ENCODE assay signal across 27 cellular contexts in the genomic region with DNA sequence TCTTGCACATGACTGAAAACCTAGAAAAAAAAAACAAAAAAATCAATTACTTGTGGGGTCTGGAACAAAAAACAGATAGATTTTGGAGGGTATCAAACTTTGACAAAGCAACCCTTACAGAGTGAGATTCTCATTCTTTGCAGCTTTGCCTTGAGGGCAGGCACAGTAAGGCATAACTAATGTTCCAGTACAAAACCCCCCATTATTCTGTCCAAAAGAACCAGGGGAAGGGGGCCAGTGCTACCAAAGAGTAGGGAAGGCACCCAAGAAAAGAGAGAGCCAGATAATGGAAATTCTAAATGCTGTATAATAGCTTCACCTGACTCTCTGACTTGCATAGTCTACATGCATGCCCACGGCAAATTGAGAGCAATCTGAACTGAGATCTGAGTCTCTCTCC. TPM values are rescaled to one million over a fixed set of nuclear protein-coding genes. Genes with fewer than 3 reads are reported as not detected.
DNase-seq lines count a peak whose midpoint lies in the region; ATAC-seq and TF ChIP-seq lines count a peak whose summit lies in the region.
"Had no signal": no experiment of that assay in that cellular context is flagged by ENCODE, and none has a peak within 500 bp of the region (broad histone marks: within the 10 kb centered on the region; RNA-seq: fewer than 3 reads in every experiment).

No MANE protein-coding gene starts in this region.

- H3K27ac ChIP-seq in neural progenitor cell (peak overlapping the region; percentile 12), thyroid gland (no peak overlapping the region)
- H3K27ac ChIP-seq: 22Rv1, colonic mucosa, KMS-11, parathyroid adenoma, SJSA1 had no signal

- H3K9me3 Mint-ChIP-seq in activated naive CD8-positive, alpha-beta T cell treated with anti-CD3 and anti-CD28 coated beads for 36 hours, result peaks cover 22% of the 10 kb centered on the region
- H3K9me3 Mint-ChIP-seq in neural progenitor cell, result peaks cover 28% of the 10 kb centered on the region
- H3K9me3 Mint-ChIP-seq: effector memory CD8-positive, alpha-beta T cell had no signal

- TF ChIP-seq POLR2A in thyroid gland (IDR thresholded peaks at IDR 0.05), result no peak

- peaks cover 46% of the 10 kb centered on the region for H3K4me1 Mint-ChIP-seq in activated naive CD8-positive, alpha-beta T cell treated with anti-CD3 and anti-CD28 coated beads for 36 hours
- peaks cover 4% of the 10 kb centered on the region for H3K4me1 Mint-ChIP-seq in neural progenitor cell

- no peak overlapping the region for H2AFZ ChIP-seq in neural progenitor cell (replicated peaks)
- H2AFZ ChIP-seq: parathyroid adenoma had no signal

- intact Hi-C loops in thyroid gland (cut with DNase I), result no loop called here

- H3K9me3 ChIP-seq in neural progenitor cell (ENCODE audit: low read depth) (peaks cover 7% of the 10 kb centered on the region), thyroid gland (no peaks in the 10 kb centered on the region)
- H3K9me3 ChIP-seq: colonic mucosa, SJSA1 had no signal

- no peak overlapping the region for H3K4me3 Mint-ChIP-seq in activated naive CD8-positive, alpha-beta T cell treated with anti-CD3 and anti-CD28 coated beads for 36 hours
- no peak overlapping the region for H3K4me3 Mint-ChIP-seq in neural progenitor cell
- H3K4me3 Mint-ChIP-seq: activated CD4-positive, alpha-beta memory T cell treated with anti-CD3 and anti-CD28 coated beads, Interleukin-2, amount 10 ng/mL, durations not matched to agents 7 days and 5 days; CD8-positive, alpha-beta memory T cell; effector memory CD8-positive, alpha-beta T cell; nephron progenitor cell had no signal

- ATAC-seq in HG03354 (IDR thresholded peaks at IDR 0.05; ENCODE audit: poor library complexity, severe bottlenecking, unreplicated experiment), result peak; percentile 7
- ATAC-seq in GM21723 (IDR thresholded peaks at IDR 0.05; ENCODE audit: unreplicated experiment), result no peak
- ATAC-seq: effector memory CD8-positive, alpha-beta T cell; heart left ventricle; right cardiac atrium had no signal

- H3K4me1 ChIP-seq in neural progenitor cell (peaks cover 11% of the 10 kb centered on the region), thyroid gland (no peaks in the 10 kb centered on the region)
- H3K4me1 ChIP-seq: colonic mucosa, SJSA1 had no signal

- peaks cover 57% of the 10 kb centered on the region for H3K79me2 ChIP-seq in neural progenitor cell (ENCODE audit: low read depth)

- H3F3A ChIP-seq in neural progenitor cell (ENCODE audit: low read depth), result no peaks in the 10 kb centered on the region

- H3K27me3 Mint-ChIP-seq in activated naive CD8-positive, alpha-beta T cell treated with anti-CD3 and anti-CD28 coated beads for 36 hours, result no peaks in the 10 kb centered on the region
- no peaks in the 10 kb centered on the region for H3K27me3 Mint-ChIP-seq in neural progenitor cell (ENCODE audit: insufficient read depth, low read depth)
- H3K27me3 Mint-ChIP-seq: activated CD4-positive, alpha-beta memory T cell treated with anti-CD3 and anti-CD28 coated beads, Interleukin-2, amount 10 ng/mL, durations not matched to agents 7 days and 5 days; CD8-positive, alpha-beta memory T cell; effector memory CD8-positive, alpha-beta T cell had no signal

- H3K36me3 Mint-ChIP-seq in activated naive CD8-positive, alpha-beta T cell treated with anti-CD3 and anti-CD28 coated beads for 36 hours, result peaks cover 45% of the 10 kb centered on the region
- peaks cover 26% of the 10 kb centered on the region for H3K36me3 Mint-ChIP-seq in neural progenitor cell

- H3K4me3 ChIP-seq in neural progenitor cell (no peak overlapping the region), thyroid gland (replicated peaks in 1 of 3) (no peak overlapping the region)
- H3K4me3 ChIP-seq: colonic mucosa, heart left ventricle, SJSA1, spleen had no signal

- H3K4me2 ChIP-seq in neural progenitor cell, result no peak overlapping the region
- H3K4me2 ChIP-seq: KMS-11 had no signal

- H4K20me1 ChIP-seq in neural progenitor cell (ENCODE audit: low read depth), result no peaks in the 10 kb centered on the region

- peak; percentile 23 for DNase-seq in DMS 273 (lab: John Stamatoyannopoulos, UW; ENCODE audit: unreplicated experiment)
- no peak for DNase-seq in DMS 273 treated with DMSO at 0.1 percent for 48 hours (lab: John Stamatoyannopoulos, UW)
- DNase-seq in activated naive CD8-positive, alpha-beta T cell treated with anti-CD3 and anti-CD28 coated beads for 36 hours, result no peak
- no peak for DNase-seq in neural progenitor cell (ENCODE audit: low spot score)
- no peak for DNase-seq in thyroid gland
- DNase-seq in SHP77 (lab: John Stamatoyannopoulos, UW), result no peak
- DNase-seq: activated CD4-positive, alpha-beta memory T cell treated with anti-CD3 and anti-CD28 coated beads, Interleukin-2, amount 10 ng/mL, durations not matched to agents 7 days and 5 days; activated naive CD4-positive, alpha-beta T cell treated with Interleukin-2 at 50 U/mL for 16 hours; anterior cingulate cortex; CD8-positive, alpha-beta memory T cell; colonic mucosa; DMS53; effector memory CD8-positive, alpha-beta T cell; heart left ventricle; NCI-H1417 treated with DMSO at 0.1 percent for 48 hours; NCI-H2081; NCI-H226; nephron progenitor cell; right cardiac atrium; spleen; substantia nigra had no signal

- H3K27me3 ChIP-seq in neural progenitor cell (no peaks in the 10 kb centered on the region), thyroid gland (no peaks in the 10 kb centered on the region)
- H3K27me3 ChIP-seq: colonic mucosa, heart left ventricle, SJSA1, spleen had no signal

- 93 to 94% methylated on average over 1 of the region's 1 CpG for WGBS in thyroid gland, 2 donors

- H3K36me3 ChIP-seq in neural progenitor cell (no peaks in the 10 kb centered on the region), thyroid gland (no peaks in the 10 kb centered on the region)
- H3K36me3 ChIP-seq: colonic mucosa had no signal

- no peak overlapping the region for H3K9ac ChIP-seq in neural progenitor cell
- H3K9ac ChIP-seq: KMS-11, parathyroid adenoma had no signal

- peak overlapping the region; percentile 83 for H3K27ac Mint-ChIP-seq in activated naive CD8-positive, alpha-beta T cell treated with anti-CD3 and anti-CD28 coated beads for 36 hours
- H3K27ac Mint-ChIP-seq in neural progenitor cell, result no peak overlapping the region
- H3K27ac Mint-ChIP-seq: activated CD4-positive, alpha-beta memory T cell treated with anti-CD3 and anti-CD28 coated beads, Interleukin-2, amount 10 ng/mL, durations not matched to agents 7 days and 5 days; effector memory CD8-positive, alpha-beta T cell; nephron progenitor cell had no signal

- TF ChIP-seq CTCF in neural progenitor cell (IDR thresholded peaks at IDR 0.05) (no peak), thyroid gland (IDR thresholded peaks at IDR 0.05) (no peak)

RNA-seq across cellular contexts. Expression of gene POLK, which starts 12.9 kb away (rescaled TPM):
- total RNA-seq in activated naive CD8-positive, alpha-beta T cell treated with anti-CD3 and anti-CD28 coated beads for 36 hours, result 10 to 100 TPM; 25.2 to 28.6 TPM
- total RNA-seq in neural progenitor cell (ENCODE audit: low replicate concordance), result 22.0 and 30.9 TPM in 2 replicates
- total RNA-seq in thyroid gland, result 10 to 100 TPM; 49.8 to 74.5 (median 63.3) TPM

RNA-seq across cellular contexts. Expression of gene CERT1, which starts 13.2 kb away (rescaled TPM):
- total RNA-seq in activated naive CD8-positive, alpha-beta T cell treated with anti-CD3 and anti-CD28 coated beads for 36 hours, result 10 to 100 TPM; 23.3 to 24.2 TPM
- total RNA-seq in neural progenitor cell (ENCODE audit: low replicate concordance) (37.3 and 50.4 TPM in 2 replicates), thyroid gland (10 to 100 TPM; 66.3 to 87.5 (median 78.0) TPM)
